14 cellular contexts compared by ENCODE assay signal in genomic region chr6:143579703-143580102, GRCh38.
DNase-seq lines count a peak whose midpoint lies in the region; FAIRE-seq and TF ChIP-seq lines count a peak whose summit lies in the region.
"Had no signal": no experiment of that assay in that cellular context is flagged by ENCODE, and none has a peak within 500 bp of the region (broad histone marks: within the 10 kb centered on the region; RNA-seq: fewer than 3 reads in every experiment).

No MANE protein-coding gene starts in this region.

- peaks cover 3% of the 10 kb centered on the region for H3K4me1 ChIP-seq in ACC112 (ENCODE audit: control insufficient read depth, insufficient read depth, low read length, unreplicated experiment)

- no peaks in the 10 kb centered on the region for H3K36me3 ChIP-seq in ACC112 (ENCODE audit: insufficient read depth, low read length)
- H3K36me3 ChIP-seq: SJCRH30 had no signal

- no peak overlapping the region for H3K4me3 ChIP-seq in ACC112 (ENCODE audit: low read depth, low read length)
- H3K4me3 ChIP-seq in epithelial cell of esophagus (ENCODE audit: low read length), result no peak overlapping the region
- H3K4me3 ChIP-seq: coronary artery, SJCRH30 had no signal

- peaks cover 0 to 6% (median 4%) of the 10 kb centered on the region in 3 donors for H3K36me3 Mint-ChIP-seq in immature natural killer cell

- no peaks in the 10 kb centered on the region for H3K4me1 Mint-ChIP-seq in immature natural killer cell

- no peaks in the 10 kb centered on the region for H3K9me3 Mint-ChIP-seq in immature natural killer cell

- H3K27ac Mint-ChIP-seq in immature natural killer cell, result no peak overlapping the region

- peak; percentile 18 for DNase-seq in NCI-H446 treated with DMSO at 0.1 percent for 48 hours (lab: John Stamatoyannopoulos, UW)
- DNase-seq in epithelial cell of esophagus (ENCODE audit: low read depth), result peak; percentile 78
- DNase-seq in lung microvascular endothelial cell (ENCODE audit: low read depth in 2 of 2), result peak; percentile 75 to 83
- DNase-seq in stimulated activated CD4-positive, alpha-beta T cell treated with anti-CD3 and anti-CD28 coated beads, Interleukin-2, amount 100 ng/mL, for 48 hours, result no peak
- DNase-seq in immature natural killer cell, result no peak
- no peak for DNase-seq in GM12891 (ENCODE audit: insufficient read length, low spot score)
- DNase-seq in SW480 (ENCODE audit: low spot score), result no peak
- DNase-seq: activated CD4-positive, alpha-beta T cell treated with anti-CD3 and anti-CD28 coated beads for 4 hours; activated gamma-delta T cell; KBM-7; SJCRH30; stimulated activated CD4-positive, alpha-beta T cell treated with anti-CD3 and anti-CD28 coated beads, Interleukin-12 subunit alpha, Interleukin-12 subunit beta, amount 100 ng/mL, for 4 hours had no signal

- no peaks in the 10 kb centered on the region for H3K27me3 ChIP-seq in ACC112 (ENCODE audit: insufficient read depth, low read length)
- H3K27me3 ChIP-seq: SJCRH30 had no signal

- no peaks in the 10 kb centered on the region for H3K27me3 Mint-ChIP-seq in immature natural killer cell (ENCODE audit: low read depth in 3 of 3)

- H3K4me3 Mint-ChIP-seq in immature natural killer cell, result no peak overlapping the region

- H2AFZ ChIP-seq in ACC112 (ENCODE audit: low read length, unreplicated experiment), result no peak overlapping the region

- no peaks in the 10 kb centered on the region for H3K79me2 ChIP-seq in ACC112 (ENCODE audit: control insufficient read depth, insufficient read depth, low read length, unreplicated experiment)

- no peak for TF ChIP-seq CTCF in epithelial cell of esophagus (IDR thresholded peaks at IDR 0.05; ENCODE audit: insufficient read depth, low read depth, low read length, missing control alignments)

- H3K27ac ChIP-seq in ACC112 (ENCODE audit: low read depth, low read length), result peak overlapping the region; percentile 58
- H3K27ac ChIP-seq: coronary artery, SJCRH30 had no signal

- FAIRE-seq in GM12891 (lab: Jason Lieb, UNC), result no peak

- no peak for TF ChIP-seq POLR2A in GM12891 (IDR thresholded peaks at IDR 0.05; ENCODE audit: low read depth, low read length)

TF ChIP-seq in GM12891, 5 proteins besides CTCF, POLR2A, EP300 and RAD21:
- no peak for TF ChIP-seq POLR2AphosphoS5 (IDR thresholded peaks at IDR 0.05; ENCODE audit: low read depth, low read length)
- no peak for TF ChIP-seq TAF1 (IDR thresholded peaks at IDR 0.05; ENCODE audit: low read depth, low read length)
- no peak for TF ChIP-seq POU2F2 (IDR thresholded peaks at IDR 0.05; ENCODE audit: low read depth, low read length)
- TF ChIP-seq SPI1 (IDR thresholded peaks at IDR 0.05; ENCODE audit: low read depth, low read length), result no peak
- TF ChIP-seq PAX5 (IDR thresholded peaks at IDR 0.05; ENCODE audit: insufficient read depth, low read length, severe bottlenecking), result no peak

Comparison
In these comparisons a context has a peak if more than half of its experiments do, and no peak if none do; other contexts are left out.
1. DNase-seq: peak in NCI-H446 treated with DMSO at 0.1 percent for 48 hours (single experiment), epithelial cell of esophagus (single experiment) and lung microvascular endothelial cell (2 of 2); none in stimulated activated CD4-positive, alpha-beta T cell treated with anti-CD3 and anti-CD28 coated beads, Interleukin-2, amount 100 ng/mL, for 48 hours (0 of 2), immature natural killer cell (0 of 3), GM12891 (single experiment) and SW480 (single experiment).